8 cellular contexts compared by ENCODE assay signal in the genomic region with DNA sequence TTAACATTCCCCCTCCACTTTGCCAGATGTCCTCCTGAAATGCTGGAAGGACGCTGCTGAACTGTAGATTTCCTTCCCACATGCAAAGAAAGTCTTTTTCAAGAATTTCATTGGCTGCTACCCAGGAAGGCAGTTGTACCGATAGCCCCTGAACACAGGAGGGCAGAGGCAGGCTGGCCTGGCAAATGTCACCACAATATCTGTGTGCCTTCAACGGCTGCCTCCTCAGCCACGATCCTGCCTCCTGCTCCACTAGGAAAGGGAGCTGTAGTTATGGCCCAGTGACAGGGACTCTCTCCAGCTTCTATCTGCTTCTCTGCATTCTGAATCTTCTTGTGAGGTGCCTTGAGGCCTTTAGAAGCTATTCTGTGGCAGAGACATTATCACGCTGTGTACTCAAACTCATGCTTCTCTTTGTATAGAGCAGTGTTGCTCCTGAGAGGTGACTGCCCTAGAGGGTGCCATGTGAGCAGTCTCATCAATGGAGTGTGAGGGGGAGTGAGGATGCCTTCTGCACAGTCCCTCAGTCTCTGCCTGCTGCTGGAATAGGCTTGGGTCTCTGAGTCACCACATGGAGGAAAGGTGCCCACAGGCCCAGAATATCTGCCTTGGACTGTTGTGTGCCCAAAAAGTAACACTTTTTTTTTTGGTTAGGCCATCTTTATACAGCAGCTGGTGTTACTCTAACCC.
A peak's percentile ranks its signal among the peaks of the same experiment; 100 is the strongest.
DNase-seq lines count a peak whose midpoint lies in the region; ATAC-seq lines count a peak whose summit lies in the region.

No MANE protein-coding gene starts in this region.

- H3K27me3 ChIP-seq in mesenchymal stem cell (ENCODE audit: control insufficient read depth in 1 of 2, insufficient read depth in 1 of 2, low read length in 2 of 2), result no peaks in the 10 kb centered on the region

- no peak overlapping the region for H3K4me3 ChIP-seq in mesenchymal stem cell (ENCODE audit: insufficient read depth in 1 of 2, low read depth in 1 of 2, low read length in 2 of 2)

- peak overlapping the region; percentile 13 for H3K9ac ChIP-seq in mesenchymal stem cell (ENCODE audit: low read length)

- H2BK120ac ChIP-seq in mesenchymal stem cell (ENCODE audit: low read depth, low read length), result no peak overlapping the region

- no peak overlapping the region for H2AK5ac ChIP-seq in mesenchymal stem cell (ENCODE audit: low read length, severe bottlenecking)

- H4K91ac ChIP-seq in mesenchymal stem cell (ENCODE audit: low read length), result peak overlapping the region; percentile 47

- H2BK5ac ChIP-seq in mesenchymal stem cell (ENCODE audit: low read depth, low read length, poor library complexity, severe bottlenecking), result no peak overlapping the region

- H2BK12ac ChIP-seq in mesenchymal stem cell (ENCODE audit: low read length in 2 of 2), result peak overlapping the region in 1 of 2 experiments; percentile 82

- H3K79me1 ChIP-seq in mesenchymal stem cell (replicated peaks; ENCODE audit: low read length, poor library complexity, severe bottlenecking), result no peaks in the 10 kb centered on the region

- no peaks in the 10 kb centered on the region for H3K36me3 ChIP-seq in mesenchymal stem cell (ENCODE audit: control insufficient read depth in 1 of 2, insufficient read depth in 2 of 2, low read depth in 1 of 2, low read length in 2 of 2)

- ATAC-seq in HG02884 (IDR thresholded peaks at IDR 0.05; ENCODE audit: unreplicated experiment) (peak; percentile 57), GM21717 (IDR thresholded peaks at IDR 0.05; ENCODE audit: unreplicated experiment) (no peak), HG02973 (IDR thresholded peaks at IDR 0.05; ENCODE audit: unreplicated experiment) (no peak)

- DNase-seq in NCI-H345 (lab: John Stamatoyannopoulos, UW) (peak; percentile 25), NCI-H345 treated with DMSO at 0.1 percent for 48 hours (lab: John Stamatoyannopoulos, UW; ENCODE audit: unreplicated experiment) (no peak), NOMO-1 (lab: John Stamatoyannopoulos, UW; ENCODE audit: unreplicated experiment in 2 of 2) (peak; percentile 59 to 61), dermis blood vessel endothelial cell (peak; percentile 42), mesenchymal stem cell (peak; percentile 69)

- H3K23ac ChIP-seq in mesenchymal stem cell (ENCODE audit: low read length in 2 of 2), result no peak overlapping the region

- peak overlapping the region; percentile 10 to 22 for H3K18ac ChIP-seq in mesenchymal stem cell (ENCODE audit: low read depth in 1 of 2, low read length in 2 of 2)

- 19% methylated on average over 5 of the region's 5 CpGs for WGBS in mesenchymal stem cell

- no peak overlapping the region for H3K27ac ChIP-seq in mesenchymal stem cell (ENCODE audit: low read length, poor library complexity, severe bottlenecking)

- no peak overlapping the region for H2AFZ ChIP-seq in mesenchymal stem cell (ENCODE audit: low read depth, low read length)

- peaks cover 3% of the 10 kb centered on the region for H3K4me1 ChIP-seq in mesenchymal stem cell (ENCODE audit: control insufficient read depth, insufficient read depth, low read depth, low read length)

- no peak overlapping the region for H3K14ac ChIP-seq in mesenchymal stem cell (ENCODE audit: low read length in 2 of 2)

- no peak overlapping the region for H3K4ac ChIP-seq in mesenchymal stem cell (ENCODE audit: low read depth in 1 of 2, low read length in 2 of 2)

- no peak overlapping the region for H2BK15ac ChIP-seq in mesenchymal stem cell (ENCODE audit: low read depth, poor library complexity, severe bottlenecking)

- H3K4me2 ChIP-seq in mesenchymal stem cell (ENCODE audit: low read length, poor library complexity, severe bottlenecking), result no peak overlapping the region

- H4K8ac ChIP-seq in mesenchymal stem cell (ENCODE audit: low read length), result no peak overlapping the region

- no peaks in the 10 kb centered on the region for H3K9me3 ChIP-seq in mesenchymal stem cell (ENCODE audit: control insufficient read depth, low read length)
